In genomic region chr10:21769041-21769440, GRCh38 we compare ENCODE assay signal across 20 cellular contexts.
DNase-seq lines count a peak whose midpoint lies in the region; ATAC-seq and TF ChIP-seq lines count a peak whose summit lies in the region.
"Had no signal": no experiment of that assay in that cellular context is flagged by ENCODE, and none has a peak within 500 bp of the region (broad histone marks: within the 10 kb centered on the region; RNA-seq: fewer than 3 reads in every experiment).

No MANE protein-coding gene starts in this region.

- H3K27me3 ChIP-seq in CD8-positive, alpha-beta T cell (ENCODE audit: insufficient read depth, low read length): no peaks in the 10 kb centered on the region
- H3K27me3 ChIP-seq in naive thymus-derived CD4-positive, alpha-beta T cell (ENCODE audit: control insufficient read depth in 2 of 2, insufficient read depth in 2 of 2, low read length in 2 of 2): no peaks in the 10 kb centered on the region
- H3K27me3 ChIP-seq: BE2C; BLaER1 treated with 17β-estradiol and CSF1 and Interleukin-3, amounts not matched to agents 10 nM and 100 nM had no signal

- no peaks in the 10 kb centered on the region for H3K9me3 ChIP-seq in CD8-positive, alpha-beta T cell (ENCODE audit: low read length)
- no peaks in the 10 kb centered on the region for H3K9me3 ChIP-seq in naive thymus-derived CD4-positive, alpha-beta T cell (ENCODE audit: control insufficient read depth in 2 of 3, low read length in 3 of 3)
- H3K9me3 ChIP-seq: A549, BE2C, Caco-2, HAP-1 had no signal

- no peak for ATAC-seq in CD8-positive, alpha-beta T cell
- no peak for ATAC-seq in naive thymus-derived CD4-positive, alpha-beta T cell
- no peak for ATAC-seq in GM21529 (IDR thresholded peaks at IDR 0.05; ENCODE audit: unreplicated experiment)
- ATAC-seq in GM18868 (IDR thresholded peaks at IDR 0.05; ENCODE audit: unreplicated experiment): no peak
- ATAC-seq: A549 had no signal

- TF ChIP-seq CTCF in CD8-positive, alpha-beta T cell (IDR thresholded peaks at IDR 0.05): no peak
- TF ChIP-seq CTCF in epithelial cell of proximal tubule (conservative IDR thresholded peaks at IDR 0.05; ENCODE audit: low read depth, low read length) (no peak), HFFc6 (IDR thresholded peaks at IDR 0.05) (no peak)

- H3K4me3 ChIP-seq in CD8-positive, alpha-beta T cell (ENCODE audit: low read depth, low read length): no peak overlapping the region
- no peak overlapping the region for H3K4me3 ChIP-seq in epithelial cell of proximal tubule (ENCODE audit: low read depth, low read length)
- no peak overlapping the region for H3K4me3 ChIP-seq in naive thymus-derived CD4-positive, alpha-beta T cell (ENCODE audit: low read length)
- H3K4me3 ChIP-seq: A549; BLaER1 treated with 17β-estradiol and CSF1 and Interleukin-3, amounts not matched to agents 10 nM and 100 nM; HAP-1 had no signal

- peak overlapping the region; percentile 33 for H3K27ac Mint-ChIP-seq in CD8-positive, alpha-beta T cell
- H3K27ac Mint-ChIP-seq in naive thymus-derived CD4-positive, alpha-beta T cell: peak overlapping the region in 7 of 9 donors; percentile 8 to 91 (median 44)
- no peak overlapping the region for H3K27ac Mint-ChIP-seq in HFFc6
- no peak overlapping the region for H3K27ac Mint-ChIP-seq in activated CD4-positive, alpha-beta memory T cell treated with anti-CD3 and anti-CD28 coated beads, Interleukin-2, amount 10 ng/mL, durations not matched to agents 7 days and 5 days
- H3K27ac Mint-ChIP-seq: CD14-positive monocyte had no signal

- no peak overlapping the region for H3K4me3 Mint-ChIP-seq in CD8-positive, alpha-beta T cell
- H3K4me3 Mint-ChIP-seq in naive thymus-derived CD4-positive, alpha-beta T cell: no peak overlapping the region
- no peak overlapping the region for H3K4me3 Mint-ChIP-seq in HFFc6
- no peak overlapping the region for H3K4me3 Mint-ChIP-seq in activated CD4-positive, alpha-beta memory T cell treated with anti-CD3 and anti-CD28 coated beads, Interleukin-2, amount 10 ng/mL, durations not matched to agents 7 days and 5 days
- H3K4me3 Mint-ChIP-seq: CD14-positive monocyte; CD4-positive, alpha-beta memory T cell had no signal

- peaks cover 10% of the 10 kb centered on the region for H3K4me1 Mint-ChIP-seq in CD8-positive, alpha-beta T cell (ENCODE audit: low read depth)
- peaks cover 14 to 44% (median 29%) of the 10 kb centered on the region in 7 donors for H3K4me1 Mint-ChIP-seq in naive thymus-derived CD4-positive, alpha-beta T cell
- no peaks in the 10 kb centered on the region for H3K4me1 Mint-ChIP-seq in HFFc6 (ENCODE audit: low read depth)
- H3K4me1 Mint-ChIP-seq in activated CD4-positive, alpha-beta memory T cell treated with anti-CD3 and anti-CD28 coated beads, Interleukin-2, amount 10 ng/mL, durations not matched to agents 7 days and 5 days: peaks cover 6% of the 10 kb centered on the region

- H3K9me3 Mint-ChIP-seq in CD8-positive, alpha-beta T cell: no peaks in the 10 kb centered on the region
- H3K9me3 Mint-ChIP-seq in naive thymus-derived CD4-positive, alpha-beta T cell: peaks cover 0 to 12% (median 6%) of the 10 kb centered on the region in 11 donors
- H3K9me3 Mint-ChIP-seq in HFFc6: no peaks in the 10 kb centered on the region
- H3K9me3 Mint-ChIP-seq in activated CD4-positive, alpha-beta memory T cell treated with anti-CD3 and anti-CD28 coated beads, Interleukin-2, amount 10 ng/mL, durations not matched to agents 7 days and 5 days: peaks cover 2% of the 10 kb centered on the region
- H3K9me3 Mint-ChIP-seq: CD4-positive, alpha-beta memory T cell had no signal

- POLR2A ChIA-PET in CD8-positive, alpha-beta T cell (lab: Charles Lee): no interaction called here
- POLR2A ChIA-PET in naive thymus-derived CD4-positive, alpha-beta T cell (lab: Charles Lee): no interaction called here
- POLR2A ChIA-PET in activated CD4-positive, alpha-beta memory T cell treated with anti-CD3 and anti-CD28 coated beads, Interleukin-2, amount 10 ng/mL, durations not matched to agents 7 days and 5 days (lab: Charles Lee): no interaction called here

- no peaks in the 10 kb centered on the region for H3K36me3 ChIP-seq in CD8-positive, alpha-beta T cell (ENCODE audit: insufficient read depth, low read length)
- H3K36me3 ChIP-seq in naive thymus-derived CD4-positive, alpha-beta T cell (ENCODE audit: control insufficient read depth in 2 of 3, insufficient read depth in 3 of 3, low read length in 3 of 3): no peaks in the 10 kb centered on the region
- H3K36me3 ChIP-seq: BE2C; BLaER1 treated with 17β-estradiol and CSF1 and Interleukin-3, amounts not matched to agents 10 nM and 100 nM; HAP-1 had no signal

- intact Hi-C loops in CD8-positive, alpha-beta T cell (cut with DNase I, micrococcal nuclease): no loop called here
- intact Hi-C loops in naive thymus-derived CD4-positive, alpha-beta T cell (cut with micrococcal nuclease): no loop called here

- no peak overlapping the region for H3K27ac ChIP-seq in CD8-positive, alpha-beta T cell (ENCODE audit: low read depth, low read length)
- no peak overlapping the region for H3K27ac ChIP-seq in naive thymus-derived CD4-positive, alpha-beta T cell (ENCODE audit: low read depth, low read length)
- H3K27ac ChIP-seq: A549; BLaER1 treated with 17β-estradiol and CSF1 and Interleukin-3, amounts not matched to agents 10 nM and 100 nM had no signal

- no peaks in the 10 kb centered on the region for H3K4me1 ChIP-seq in CD8-positive, alpha-beta T cell (ENCODE audit: insufficient read depth, low read length)
- H3K4me1 ChIP-seq in naive thymus-derived CD4-positive, alpha-beta T cell (ENCODE audit: control insufficient read depth in 2 of 2, insufficient read depth in 2 of 2, low read length in 2 of 2): peaks cover 0 to 22% of the 10 kb centered on the region in 2 donors
- H3K4me1 ChIP-seq: A549; BE2C; BLaER1 treated with 17β-estradiol and CSF1 and Interleukin-3, amounts not matched to agents 10 nM and 100 nM; HAP-1 had no signal

- H3K36me3 Mint-ChIP-seq in CD8-positive, alpha-beta T cell: peaks cover 13% of the 10 kb centered on the region
- H3K36me3 Mint-ChIP-seq in naive thymus-derived CD4-positive, alpha-beta T cell: peaks cover 0 to 17% (median 8%) of the 10 kb centered on the region in 5 donors
- peaks cover 4% of the 10 kb centered on the region; the same call in 1 of the 2 replicates for H3K36me3 Mint-ChIP-seq in HFFc6 (ENCODE audit: low read depth)
- H3K36me3 Mint-ChIP-seq in activated CD4-positive, alpha-beta memory T cell treated with anti-CD3 and anti-CD28 coated beads, Interleukin-2, amount 10 ng/mL, durations not matched to agents 7 days and 5 days (ENCODE audit: low read depth): no peaks in the 10 kb centered on the region

- H3K27me3 Mint-ChIP-seq in CD8-positive, alpha-beta T cell (ENCODE audit: low read depth): no peaks in the 10 kb centered on the region
- H3K27me3 Mint-ChIP-seq in naive thymus-derived CD4-positive, alpha-beta T cell: no peaks in the 10 kb centered on the region
- H3K27me3 Mint-ChIP-seq in HFFc6 (ENCODE audit: insufficient read depth): no peaks in the 10 kb centered on the region
- H3K27me3 Mint-ChIP-seq in activated CD4-positive, alpha-beta memory T cell treated with anti-CD3 and anti-CD28 coated beads, Interleukin-2, amount 10 ng/mL, durations not matched to agents 7 days and 5 days: no peaks in the 10 kb centered on the region
- H3K27me3 Mint-ChIP-seq: CD4-positive, alpha-beta memory T cell had no signal

- DNase-seq in CD8-positive, alpha-beta T cell: no peak
- DNase-seq in epithelial cell of proximal tubule (ENCODE audit: low read depth) (peak; percentile 15), HFFc6 (no peak)
- DNase-seq in naive thymus-derived CD4-positive, alpha-beta T cell: no peak
- no peak for DNase-seq in activated CD4-positive, alpha-beta memory T cell treated with anti-CD3 and anti-CD28 coated beads, Interleukin-2, amount 10 ng/mL, durations not matched to agents 7 days and 5 days
- DNase-seq: 8988T; ACHN; AML-193; BE2C; Caco-2; CD4-positive, alpha-beta memory T cell; DMS153; DND-41; GOT3 had no signal

- CTCF ChIA-PET in CD8-positive, alpha-beta T cell (lab: Charles Lee): interaction anchor here (0.7 kb wide), 1 partner anchor 232 kb away, joined by 3 read pairs; no protein-coding TSS in a partner anchor
- CTCF ChIA-PET in naive thymus-derived CD4-positive, alpha-beta T cell (lab: Charles Lee): no interaction called here
- CTCF ChIA-PET in activated CD4-positive, alpha-beta memory T cell treated with anti-CD3 and anti-CD28 coated beads, Interleukin-2, amount 10 ng/mL, durations not matched to agents 7 days and 5 days (lab: Charles Lee): no interaction called here

Comparison
In these comparisons a context has a peak if more than half of its experiments do, and no peak if none do; other contexts are left out.
1. H3K27ac Mint-ChIP-seq: peak in CD8-positive, alpha-beta T cell (single experiment) and naive thymus-derived CD4-positive, alpha-beta T cell (7 of 9); none in HFFc6 (single experiment) and activated CD4-positive, alpha-beta memory T cell treated with anti-CD3 and anti-CD28 coated beads, Interleukin-2, amount 10 ng/mL, durations not matched to agents 7 days and 5 days (single experiment).